8 cellular contexts compared by ENCODE assay signal in the genomic region with DNA sequence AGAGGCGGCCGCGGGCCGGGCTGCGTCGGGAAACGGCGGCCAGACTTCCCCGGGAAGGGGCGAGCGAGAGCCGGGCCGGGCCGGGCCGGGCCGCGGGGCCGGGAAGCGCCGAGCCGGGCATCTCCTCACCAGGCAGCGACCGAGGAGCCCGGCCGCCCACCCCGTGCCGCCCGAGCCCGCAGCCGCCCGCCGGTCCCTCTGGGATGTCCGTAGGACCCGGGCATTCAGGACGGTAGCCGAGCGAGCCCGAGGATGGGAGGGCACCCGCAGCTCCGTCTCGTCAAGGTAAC. TPM values are rescaled to one million over a fixed set of nuclear protein-coding genes. Genes with fewer than 3 reads are reported as not detected.
DNase-seq lines count a peak whose midpoint lies in the region; ATAC-seq and TF ChIP-seq lines count a peak whose summit lies in the region.

Gene CRHR1 (plus strand): TSS at position 28 of the 290 bp plus-strand sequence. CDS start 225 bp downstream, at position 253.

- H4K20me1 ChIP-seq in hepatocyte (ENCODE audit: insufficient read depth, poor library complexity, severe bottlenecking), result no peaks in the 10 kb centered on the region
- H4K20me1 ChIP-seq in Karpas-422 (ENCODE audit: insufficient read depth, low read depth, low read length), result no peaks in the 10 kb centered on the region

- H3K9me3 Mint-ChIP-seq in activated CD4-positive, alpha-beta memory T cell treated with anti-CD3 and anti-CD28 coated beads for 36 hours, result no peaks in the 10 kb centered on the region

- H3K4me1 Mint-ChIP-seq in activated CD4-positive, alpha-beta memory T cell treated with anti-CD3 and anti-CD28 coated beads for 36 hours (ENCODE audit: low read depth), result peaks cover 5% of the 10 kb centered on the region

- WGBS in hepatocyte (ENCODE audit: low lambda C conversion rate, missing lambda C conversion rate), result 0% methylated on average over 11 of the region's 41 CpGs

- no peak within 1 kb of the TSS for H3K27ac Mint-ChIP-seq in activated CD4-positive, alpha-beta memory T cell treated with anti-CD3 and anti-CD28 coated beads for 36 hours

- DNase-seq in activated CD4-positive, alpha-beta memory T cell treated with anti-CD3 and anti-CD28 coated beads for 36 hours, result no peak
- no peak for DNase-seq in hepatocyte (ENCODE audit: low spot score)
- DNase-seq in gastrocnemius medialis, result no peak
- no peak for DNase-seq in activated gamma-delta T cell treated with Interleukin-2 at 50 U/mL for 16 hours
- no peak for DNase-seq in Karpas-422
- DNase-seq in superior temporal gyrus (ENCODE audit: extremely low spot score), result no peak

- intact Hi-C loops in activated CD4-positive, alpha-beta memory T cell treated with anti-CD3 and anti-CD28 coated beads for 36 hours (cut with micrococcal nuclease), result no loop called here
- intact Hi-C loops in gastrocnemius medialis (cut with DNase I; ENCODE audit: low total_unique reads), result no loop called here

- H3K27me3 ChIP-seq in hepatocyte (peaks cover 88% of the 10 kb centered on the region), gastrocnemius medialis (peaks cover 26 to 37% (median 36%) of the 10 kb centered on the region in 3 donors), Karpas-422 (ENCODE audit: low read length) (no peaks in the 10 kb centered on the region)

- H3K4me1 ChIP-seq in hepatocyte (ENCODE audit: insufficient read depth), result peaks cover 15% of the 10 kb centered on the region
- H3K4me1 ChIP-seq in gastrocnemius medialis, result peaks cover 9 to 19% of the 10 kb centered on the region in 2 donors
- no peaks in the 10 kb centered on the region for H3K4me1 ChIP-seq in Karpas-422 (ENCODE audit: low read length)

- no peak for TF ChIP-seq POLR2A in gastrocnemius medialis (IDR thresholded peaks at IDR 0.05)

- no peaks in the 10 kb centered on the region for H3K36me3 Mint-ChIP-seq in activated CD4-positive, alpha-beta memory T cell treated with anti-CD3 and anti-CD28 coated beads for 36 hours

- ATAC-seq in gastrocnemius medialis (no peak), HG03571 (IDR thresholded peaks at IDR 0.05; ENCODE audit: unreplicated experiment) (no peak)

- no peak for TF ChIP-seq CTCF in hepatocyte (IDR thresholded peaks at IDR 0.05; ENCODE audit: poor library complexity)
- no peak for TF ChIP-seq CTCF in gastrocnemius medialis (IDR thresholded peaks at IDR 0.05 in 4 of 5, conservative IDR thresholded peaks at IDR 0.05 in 1 of 5)

- H3K36me3 ChIP-seq in hepatocyte (replicated peaks; ENCODE audit: insufficient read depth, low read depth), result no peaks in the 10 kb centered on the region
- no peaks in the 10 kb centered on the region for H3K36me3 ChIP-seq in gastrocnemius medialis
- H3K36me3 ChIP-seq in Karpas-422 (ENCODE audit: insufficient read depth, low read length), result no peaks in the 10 kb centered on the region

- H3K4me3 Mint-ChIP-seq in activated CD4-positive, alpha-beta memory T cell treated with anti-CD3 and anti-CD28 coated beads for 36 hours, result peak within 1 kb of the TSS; percentile 67

- peaks cover 43% of the 10 kb centered on the region for H3K27me3 Mint-ChIP-seq in activated CD4-positive, alpha-beta memory T cell treated with anti-CD3 and anti-CD28 coated beads for 36 hours

- POLR2A ChIA-PET in activated CD4-positive, alpha-beta memory T cell treated with anti-CD3 and anti-CD28 coated beads for 36 hours (lab: Charles Lee), result no interaction called here

- H3K9me3 ChIP-seq in hepatocyte (ENCODE audit: low read depth) (no peaks in the 10 kb centered on the region), gastrocnemius medialis (no peaks in the 10 kb centered on the region), Karpas-422 (ENCODE audit: low read length) (no peaks in the 10 kb centered on the region)

- no peak within 1 kb of the TSS for H3K9ac ChIP-seq in Karpas-422 (ENCODE audit: low read length)

- H3K9me2 ChIP-seq in hepatocyte (replicated peaks; ENCODE audit: insufficient read depth) (no peaks in the 10 kb centered on the region), Karpas-422 (replicated peaks; ENCODE audit: insufficient read depth, low read length) (no peaks in the 10 kb centered on the region)

- CTCF ChIA-PET in activated CD4-positive, alpha-beta memory T cell treated with anti-CD3 and anti-CD28 coated beads for 36 hours (lab: Charles Lee), result interaction anchor here (1.4 to 1.8 kb wide), 2 partner anchors 18 to 155 kb away, joined by 3 read pairs; no protein-coding TSS in a partner anchor

- no peaks in the 10 kb centered on the region for H3K79me2 ChIP-seq in hepatocyte
- no peaks in the 10 kb centered on the region for H3K79me2 ChIP-seq in Karpas-422 (ENCODE audit: low read length)

- peak within 1 kb of the TSS; percentile 98 for H3K4me2 ChIP-seq in hepatocyte
- no peak within 1 kb of the TSS for H3K4me2 ChIP-seq in Karpas-422 (ENCODE audit: low read depth, low read length, poor library complexity, severe bottlenecking)

- H3K4me3 ChIP-seq in GM08714 (ENCODE audit: low read length), result peak within 1 kb of the TSS; percentile 17; the same call in 1 of the 2 replicates
- H3K4me3 ChIP-seq in hepatocyte, result peak within 1 kb of the TSS; percentile 55
- peak within 1 kb of the TSS; percentile 55 to 65 (median 58) for H3K4me3 ChIP-seq in gastrocnemius medialis
- no peak within 1 kb of the TSS for H3K4me3 ChIP-seq in Karpas-422 (ENCODE audit: low read length)

- peak within 1 kb of the TSS; percentile 63 for H2AFZ ChIP-seq in hepatocyte
- H2AFZ ChIP-seq in Karpas-422 (ENCODE audit: low read length), result no peak within 1 kb of the TSS

- in situ Hi-C loops in gastrocnemius medialis (cut with MboI; ENCODE audit: low sequenced_read_pairs in 4 of 4), result no loop called here

- H3K27ac ChIP-seq in hepatocyte (no peak within 1 kb of the TSS), gastrocnemius medialis (no peak within 1 kb of the TSS), Karpas-422 (ENCODE audit: low read length) (no peak within 1 kb of the TSS)

RNA-seq across cellular contexts. Expression of gene CRHR1, which starts in this region (rescaled TPM):
- total RNA-seq in activated CD4-positive, alpha-beta memory T cell treated with anti-CD3 and anti-CD28 coated beads for 36 hours, result not detected
- total RNA-seq in hepatocyte, result not detected in 2 replicates
- not detected in 2 replicates for polyA plus RNA-seq in hepatocyte
- total RNA-seq in gastrocnemius medialis, result not detected
- not detected in 2 replicates for total RNA-seq in Karpas-422 (2014; rRNA removed; shearing (Covaris generic); ENCODE audit: low replicate concordance)
